ENCODE assay signal across 1 cellular context in genomic region chr3:52533623-52534280, GRCh38.
TF ChIP-seq lines count a peak whose summit lies in the region.

TSS of gene NT5DC2 (minus strand) at chr3:52533857. CDS start at chr3:52533737, 120 bp downstream.

TF ChIP-seq in HepG2, 621 proteins besides CTCF, POLR2A, EP300 and RAD21 (continued from another document and continues in another):
- TF ChIP-seq TRAFD1 (CRISPR knock-in tag; IDR thresholded peaks at IDR 0.05; ENCODE audit: borderline replicate concordance) (no peak), HNF4A (CRISPR knock-in tag; IDR thresholded peaks at IDR 0.05) (no peak; the same call in 1 of the 2 replicates), ZFP1 (CRISPR knock-in tag; IDR thresholded peaks at IDR 0.05) (no peak), ERF (CRISPR knock-in tag; IDR thresholded peaks at IDR 0.05) (no peak; the same call in 1 of the 2 replicates), FOXO1 (CRISPR knock-in tag; IDR thresholded peaks at IDR 0.05) (no peak), HHEX (CRISPR knock-in tag; IDR thresholded peaks at IDR 0.05) (no peak), ATAD3A (CRISPR knock-in tag; IDR thresholded peaks at IDR 0.05) (no peak), JARID2 (CRISPR knock-in tag; IDR thresholded peaks at IDR 0.05; ENCODE audit: insufficient replicate concordance) (no peak), THYN1 (CRISPR knock-in tag; IDR thresholded peaks at IDR 0.05; ENCODE audit: borderline replicate concordance, low read depth) (no peak), ZNF10 (CRISPR knock-in tag; IDR thresholded peaks at IDR 0.05; ENCODE audit: borderline replicate concordance, low read depth) (no peak), ZNF574 (CRISPR knock-in tag; IDR thresholded peaks at IDR 0.05) (no peak), SKI (IDR thresholded peaks at IDR 0.05; ENCODE audit: partially characterized antibody) (peak; percentile 30), SIX4 (CRISPR knock-in tag; IDR thresholded peaks at IDR 0.05) (no peak), MIXL1 (CRISPR knock-in tag; IDR thresholded peaks at IDR 0.05) (no peak), EHMT2 (IDR thresholded peaks at IDR 0.05; ENCODE audit: borderline replicate concordance, low read depth, low read length) (no peak), SOX6 (IDR thresholded peaks at IDR 0.05) (no peak), SOX6 (CRISPR knock-in tag; IDR thresholded peaks at IDR 0.05) (no peak), MBD4 (IDR thresholded peaks at IDR 0.05; ENCODE audit: borderline replicate concordance, low read length) (no peak), ZNF562 (CRISPR knock-in tag; IDR thresholded peaks at IDR 0.05; ENCODE audit: borderline replicate concordance) (no peak), ZNF263 (CRISPR knock-in tag; IDR thresholded peaks at IDR 0.05) (peak; percentile 93), SRSF4 (IDR thresholded peaks at IDR 0.05; ENCODE audit: low read depth, low read length, poor library complexity, severe bottlenecking) (peak; percentile 89), BATF2 (CRISPR knock-in tag; IDR thresholded peaks at IDR 0.05) (no peak), ARNTL (CRISPR knock-in tag; IDR thresholded peaks at IDR 0.05) (no peak), SMYD3 (CRISPR knock-in tag; IDR thresholded peaks at IDR 0.05) (no peak), KDM5B (CRISPR knock-in tag; IDR thresholded peaks at IDR 0.05; ENCODE audit: borderline replicate concordance) (peak; percentile 51; the same call in 1 of the 2 replicates), FOSL1 (CRISPR knock-in tag; IDR thresholded peaks at IDR 0.05; ENCODE audit: borderline replicate concordance) (no peak), ZNF572 (CRISPR knock-in tag; IDR thresholded peaks at IDR 0.05) (no peak), ZBTB21 (CRISPR knock-in tag; IDR thresholded peaks at IDR 0.05) (no peak), ZNF557 (CRISPR knock-in tag; IDR thresholded peaks at IDR 0.05) (no peak), CEBPZ (IDR thresholded peaks at IDR 0.05; ENCODE audit: low read length) (no peak), ZXDC (CRISPR knock-in tag; IDR thresholded peaks at IDR 0.05) (no peak), ATM (IDR thresholded peaks at IDR 0.05; ENCODE audit: borderline replicate concordance) (no peak), ZNF556 (CRISPR knock-in tag; IDR thresholded peaks at IDR 0.05; ENCODE audit: borderline replicate concordance) (no peak), PHF8 (CRISPR knock-in tag; IDR thresholded peaks at IDR 0.05) (peak; percentile 66), GMEB2 (CRISPR knock-in tag; IDR thresholded peaks at IDR 0.05; ENCODE audit: low read depth) (no peak), ZNF670 (CRISPR knock-in tag; IDR thresholded peaks at IDR 0.05; ENCODE audit: borderline replicate concordance) (peak; percentile 47; the same call in 1 of the 2 replicates), HBP1 (CRISPR knock-in tag; IDR thresholded peaks at IDR 0.05; ENCODE audit: low read depth) (peak; percentile 82; the same call in 1 of the 2 replicates), CAMTA2 (CRISPR knock-in tag; IDR thresholded peaks at IDR 0.05; ENCODE audit: borderline replicate concordance) (no peak), TCF7 (IDR thresholded peaks at IDR 0.05; ENCODE audit: low read depth) (no peak), ATF3 (CRISPR knock-in tag; IDR thresholded peaks at IDR 0.05) (no peak), CCDC6 (CRISPR knock-in tag; IDR thresholded peaks at IDR 0.05) (0 out of 2 replicates have a peak, but pooled peaks have one; percentile 67), ZBTB43 (CRISPR knock-in tag; conservative IDR thresholded peaks at IDR 0.05) (no peak), DNMT3B (CRISPR knock-in tag; conservative IDR thresholded peaks at IDR 0.05) (no peak), ZNF121 (CRISPR knock-in tag; IDR thresholded peaks at IDR 0.05) (no peak), KLF16 (CRISPR knock-in tag; IDR thresholded peaks at IDR 0.05) (no peak), PPARG (CRISPR knock-in tag; conservative IDR thresholded peaks at IDR 0.05) (no peak), ZNF570 (CRISPR knock-in tag; IDR thresholded peaks at IDR 0.05; ENCODE audit: borderline replicate concordance) (no peak), CREM (IDR thresholded peaks at IDR 0.05) (no peak), CREM (CRISPR knock-in tag; IDR thresholded peaks at IDR 0.05) (no peak)
